Comparison of ENCODE assay signal across 16 cellular contexts in the genomic region with DNA sequence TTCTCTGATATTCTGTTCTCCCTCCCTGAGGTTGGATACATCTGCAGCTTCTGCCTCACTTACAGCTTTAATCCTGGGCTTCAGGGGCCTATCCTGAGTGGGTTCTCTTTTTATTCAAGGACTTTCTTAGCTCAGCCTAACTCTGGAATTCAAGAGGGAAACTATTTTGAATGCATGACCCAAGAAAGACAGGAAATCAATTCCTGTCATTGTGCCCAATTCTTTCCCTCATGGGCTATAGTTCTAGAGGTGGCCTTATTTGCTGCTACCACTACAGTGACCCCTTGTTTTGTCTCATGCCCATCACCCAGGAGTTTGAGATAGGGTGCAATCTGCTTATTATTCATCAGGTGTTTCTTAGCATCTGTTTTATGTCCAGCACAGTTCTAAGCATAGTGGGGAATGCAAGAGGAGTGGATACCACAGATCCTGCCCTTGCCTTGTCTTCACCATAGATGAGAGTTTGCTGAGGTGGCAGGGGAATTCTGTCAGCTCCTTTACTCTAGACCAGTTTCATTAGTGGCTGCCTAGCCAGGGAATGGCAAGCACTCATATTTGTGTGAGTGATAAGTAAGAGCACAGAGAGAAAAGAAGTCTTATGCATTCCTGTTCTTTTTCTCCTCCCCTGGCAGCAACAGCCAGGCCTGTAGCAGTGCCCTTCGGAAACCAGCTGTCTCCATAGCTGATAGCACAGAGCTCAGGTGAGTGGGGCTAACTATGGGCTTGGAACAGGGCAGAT. TPM values are rescaled to one million over a fixed set of nuclear protein-coding genes. Genes with fewer than 3 reads are reported as not detected.
DNase-seq lines count a peak whose midpoint lies in the region; ATAC-seq, FAIRE-seq and TF ChIP-seq lines count a peak whose summit lies in the region.
"Had no signal": no experiment of that assay in that cellular context is flagged by ENCODE, and none has a peak within 500 bp of the region (broad histone marks: within the 10 kb centered on the region; RNA-seq: fewer than 3 reads in every experiment).

No MANE protein-coding gene starts in this region.

- H3K27me3 Mint-ChIP-seq in activated T-helper 1 cell treated with anti-CD3 and anti-CD28 coated beads, Interleukin-12 subunit alpha, Interleukin-12 subunit beta, Interleukin-2, Interleukin-4 antibody, amounts not matched to agents 30 ng/mL and 10 ng/mL and 1 ng/mL, durations not matched to agents 14 hours and 24 hours and 36 hours (ENCODE audit: insufficient read depth), result no peaks in the 10 kb centered on the region
- peaks cover 1% of the 10 kb centered on the region for H3K27me3 Mint-ChIP-seq in HFFc6 (ENCODE audit: insufficient read depth)

- no peak overlapping the region for H3K4me3 ChIP-seq in HUES48 (ENCODE audit: low read depth, low read length)
- no peak overlapping the region for H3K4me3 ChIP-seq in heart left ventricle
- no peak overlapping the region for H3K4me3 ChIP-seq in osteoblast (ENCODE audit: insufficient read depth, low read length)
- H3K4me3 ChIP-seq in testis, result no peak overlapping the region

- no peak overlapping the region for H2AFZ ChIP-seq in osteoblast (ENCODE audit: low read length)

- FAIRE-seq in GM12891 (lab: Jason Lieb, UNC), result no peak
- FAIRE-seq: HepG2, RCC 7860 had no signal

- TF ChIP-seq CTCF in heart left ventricle (IDR thresholded peaks at IDR 0.05) (no peak), osteoblast (IDR thresholded peaks at IDR 0.05; ENCODE audit: extremely low read depth, low read depth, low read length) (no peak), testis (IDR thresholded peaks at IDR 0.05) (no peak), HFFc6 (IDR thresholded peaks at IDR 0.05) (no peak)

- no peak overlapping the region for H3K9ac ChIP-seq in HUES48 (ENCODE audit: low read depth, low read length)

- intact Hi-C loops in activated T-helper 1 cell treated with anti-CD3 and anti-CD28 coated beads, Interleukin-12 subunit alpha, Interleukin-12 subunit beta, Interleukin-2, Interleukin-4 antibody, amounts not matched to agents 30 ng/mL and 10 ng/mL and 1 ng/mL, durations not matched to agents 14 hours and 24 hours and 36 hours (cut with micrococcal nuclease), result no loop called here
- intact Hi-C loops in heart left ventricle (cut with DNase I), result no loop called here
- intact Hi-C loops in testis (cut with DNase I; ENCODE audit: low total_unique reads), result no loop called here

- H3K36me3 Mint-ChIP-seq in activated T-helper 1 cell treated with anti-CD3 and anti-CD28 coated beads, Interleukin-12 subunit alpha, Interleukin-12 subunit beta, Interleukin-2, Interleukin-4 antibody, amounts not matched to agents 30 ng/mL and 10 ng/mL and 1 ng/mL, durations not matched to agents 14 hours and 24 hours and 36 hours (ENCODE audit: low read depth), result peaks cover 55% of the 10 kb centered on the region
- peaks cover 15% of the 10 kb centered on the region for H3K36me3 Mint-ChIP-seq in HFFc6 (ENCODE audit: low read depth)

- H3K9me3 Mint-ChIP-seq in activated T-helper 1 cell treated with anti-CD3 and anti-CD28 coated beads, Interleukin-12 subunit alpha, Interleukin-12 subunit beta, Interleukin-2, Interleukin-4 antibody, amounts not matched to agents 30 ng/mL and 10 ng/mL and 1 ng/mL, durations not matched to agents 14 hours and 24 hours and 36 hours, result peaks cover 4% of the 10 kb centered on the region
- peaks cover 12% of the 10 kb centered on the region for H3K9me3 Mint-ChIP-seq in HFFc6

- H3K36me3 ChIP-seq in HUES48 (ENCODE audit: control insufficient read depth, insufficient read depth, low read length) (peaks cover 55% of the 10 kb centered on the region), heart left ventricle (peaks cover 0 to 43% (median 5%) of the 10 kb centered on the region in 9 donors), osteoblast (ENCODE audit: insufficient read depth, low read length) (peaks cover 13% of the 10 kb centered on the region), testis (ENCODE audit: low read depth, missing control alignments) (no peaks in the 10 kb centered on the region)

- H3K4me1 ChIP-seq in HUES48 (ENCODE audit: control insufficient read depth, insufficient read depth, low read length), result no peaks in the 10 kb centered on the region
- peaks cover 0 to 18% (median 0%) of the 10 kb centered on the region in 12 donors for H3K4me1 ChIP-seq in heart left ventricle
- no peaks in the 10 kb centered on the region for H3K4me1 ChIP-seq in osteoblast (ENCODE audit: insufficient read depth, low read length)
- H3K4me1 ChIP-seq in testis, result no peaks in the 10 kb centered on the region

- H3K27ac ChIP-seq in HUES48 (ENCODE audit: low read depth, low read length) (peak overlapping the region; percentile 64), heart left ventricle (peak overlapping the region in 9 of 12 donors; percentile 14 to 59 (median 35)), osteoblast (ENCODE audit: low read depth, low read length) (no peak overlapping the region), testis (no peak overlapping the region)

- peak; percentile 37 to 88 (median 81) for ATAC-seq in heart left ventricle
- ATAC-seq: HepG2 had no signal

- H3K4me1 Mint-ChIP-seq in activated T-helper 1 cell treated with anti-CD3 and anti-CD28 coated beads, Interleukin-12 subunit alpha, Interleukin-12 subunit beta, Interleukin-2, Interleukin-4 antibody, amounts not matched to agents 30 ng/mL and 10 ng/mL and 1 ng/mL, durations not matched to agents 14 hours and 24 hours and 36 hours (ENCODE audit: low read depth), result peaks cover 10% of the 10 kb centered on the region
- peaks cover 11% of the 10 kb centered on the region for H3K4me1 Mint-ChIP-seq in HFFc6 (ENCODE audit: low read depth)
- H3K4me1 Mint-ChIP-seq: CD14-positive monocyte had no signal

- H3K9me3 ChIP-seq in HUES48 (ENCODE audit: control insufficient read depth, insufficient read depth, low read length) (no peaks in the 10 kb centered on the region), heart left ventricle (peaks cover 0 to 13% (median 2%) of the 10 kb centered on the region in 12 donors), osteoblast (ENCODE audit: low read depth, low read length) (no peaks in the 10 kb centered on the region), testis (no peaks in the 10 kb centered on the region)
- H3K9me3 ChIP-seq: Caco-2 had no signal

- H3K27me3 ChIP-seq in HUES48 (ENCODE audit: control insufficient read depth, insufficient read depth, low read length) (no peaks in the 10 kb centered on the region), heart left ventricle (no peaks in the 10 kb centered on the region), osteoblast (ENCODE audit: insufficient read depth, low read length) (no peaks in the 10 kb centered on the region), testis (no peaks in the 10 kb centered on the region)

- no peak overlapping the region for H3K4me3 Mint-ChIP-seq in activated T-helper 1 cell treated with anti-CD3 and anti-CD28 coated beads, Interleukin-12 subunit alpha, Interleukin-12 subunit beta, Interleukin-2, Interleukin-4 antibody, amounts not matched to agents 30 ng/mL and 10 ng/mL and 1 ng/mL, durations not matched to agents 14 hours and 24 hours and 36 hours
- H3K4me3 Mint-ChIP-seq in HFFc6, result no peak overlapping the region
- H3K4me3 Mint-ChIP-seq: CD14-positive monocyte had no signal

- H3K27ac Mint-ChIP-seq in activated T-helper 1 cell treated with anti-CD3 and anti-CD28 coated beads, Interleukin-12 subunit alpha, Interleukin-12 subunit beta, Interleukin-2, Interleukin-4 antibody, amounts not matched to agents 30 ng/mL and 10 ng/mL and 1 ng/mL, durations not matched to agents 14 hours and 24 hours and 36 hours, result peak overlapping the region; percentile 13
- no peak overlapping the region for H3K27ac Mint-ChIP-seq in HFFc6

- TF ChIP-seq POLR2A in heart left ventricle (IDR thresholded peaks at IDR 0.05) (no peak), testis (IDR thresholded peaks at IDR 0.05) (no peak), GM12891 (IDR thresholded peaks at IDR 0.05; ENCODE audit: low read depth, low read length) (no peak)

- no peak overlapping the region for H3K4me2 ChIP-seq in osteoblast (ENCODE audit: insufficient read depth, low read length)

- WGBS in heart left ventricle, 4 donors, result 38 to 62% (median 48%) methylated on average over 1 of the region's 1 CpG
- WGBS in testis, 2 donors, result 67 to 78% methylated on average over 1 of the region's 1 CpG

- DNase-seq in activated T-helper 1 cell treated with anti-CD3 and anti-CD28 coated beads, Interleukin-12 subunit alpha, Interleukin-12 subunit beta, Interleukin-2, Interleukin-4 antibody, amounts not matched to agents 30 ng/mL and 10 ng/mL and 1 ng/mL, durations not matched to agents 14 hours and 24 hours and 36 hours (ENCODE audit: low spot score), result no peak
- DNase-seq in heart left ventricle, result peak in 1 of 5 donors; percentile 48
- DNase-seq in osteoblast (ENCODE audit: insufficient read length, low spot score, missing footprints), result peak; percentile 21
- DNase-seq in testis, result no peak
- DNase-seq in HFFc6, result no peak
- DNase-seq in GM12891 (ENCODE audit: insufficient read length, low spot score), result no peak
- DNase-seq in NCI-H2196 (lab: John Stamatoyannopoulos, UW; ENCODE audit: unreplicated experiment), result no peak
- DNase-seq: Caco-2, Karpas-422, NCI-H1930, NCI-H2171, NCI-H510A had no signal

- H3K79me2 ChIP-seq in osteoblast (ENCODE audit: insufficient read depth, low read length), result no peaks in the 10 kb centered on the region

- no peaks in the 10 kb centered on the region for H4K20me1 ChIP-seq in osteoblast (ENCODE audit: insufficient read depth, low read length)

RNA-seq across cellular contexts. Expression of a gene that starts 19.4 kb away (rescaled TPM):
- 74.0 and 79.4 TPM in 2 replicates for total RNA-seq in activated T-helper 1 cell treated with anti-CD3 and anti-CD28 coated beads, Interleukin-12 subunit alpha, Interleukin-12 subunit beta, Interleukin-2, Interleukin-4 antibody, amounts not matched to agents 30 ng/mL and 10 ng/mL and 1 ng/mL, durations not matched to agents 14 hours and 24 hours and 36 hours
- 10 to 100 TPM; 11.4 to 43.7 (median 18.2) TPM for total RNA-seq in heart left ventricle
- 10 to 100 TPM in 1 of 2 donors, 1 to 10 TPM in 1; 7.6 to 29.3 TPM for polyA plus RNA-seq in heart left ventricle
- total RNA-seq in osteoblast, result 8.3 and 19.7 TPM in 2 replicates
- 10 to 100 TPM; 25.5 to 54.0 TPM for total RNA-seq in testis
- 18.8 TPM for polyA plus RNA-seq in testis (ENCODE audit: insufficient read depth, low read depth, low replicate concordance)
- total RNA-seq in HFFc6 (2021; fragmentation: NEBNext Ultra II Directional; extraction: Animal tissue kit (Norgen Biotek cat#: 25700)), result 1 to 10 TPM; 1.4 to 3.3 (median 2.2) TPM
- polyA plus RNA-seq in GM12891 (2012; ENCODE audit: low read depth, missing spikeins), result 0.37 TPM

RNA-seq across cellular contexts. Expression of a gene that starts 48.7 kb away (rescaled TPM):
- 4.8 and 5.7 TPM in 2 replicates for total RNA-seq in activated T-helper 1 cell treated with anti-CD3 and anti-CD28 coated beads, Interleukin-12 subunit alpha, Interleukin-12 subunit beta, Interleukin-2, Interleukin-4 antibody, amounts not matched to agents 30 ng/mL and 10 ng/mL and 1 ng/mL, durations not matched to agents 14 hours and 24 hours and 36 hours
- total RNA-seq in heart left ventricle, result under 1 TPM in 1 of 9 donors, not detected in 8; 0.25 TPM
- under 1 TPM in 1 of 2 donors, not detected in 1; 0.29 TPM for polyA plus RNA-seq in heart left ventricle
- 0.72 and 0.88 TPM in 2 replicates for total RNA-seq in osteoblast
- total RNA-seq in testis, result 100 to 1,000 TPM in 1 of 2 donors, 10 to 100 TPM in 1; 57.0 to 210 TPM
- polyA plus RNA-seq in testis (ENCODE audit: insufficient read depth, low read depth, low replicate concordance), result 231 TPM
- total RNA-seq in HFFc6 (2021; fragmentation: NEBNext Ultra II Directional; extraction: Animal tissue kit (Norgen Biotek cat#: 25700)), result not detected
- polyA plus RNA-seq in GM12891 (2012; ENCODE audit: low read depth, missing spikeins), result 0.10 TPM
- total RNA-seq: Caco-2, HepG2 had no signal
- polyA plus RNA-seq: CD14-positive monocyte had no signal

Comparison
In these comparisons a context has a peak if more than half of its experiments do, and no peak if none do; other contexts are left out.
1. H3K27ac ChIP-seq: peak in HUES48 (single experiment) and heart left ventricle (9 of 12); none in osteoblast (single experiment) and testis (0 of 2).